In the genomic region with DNA sequence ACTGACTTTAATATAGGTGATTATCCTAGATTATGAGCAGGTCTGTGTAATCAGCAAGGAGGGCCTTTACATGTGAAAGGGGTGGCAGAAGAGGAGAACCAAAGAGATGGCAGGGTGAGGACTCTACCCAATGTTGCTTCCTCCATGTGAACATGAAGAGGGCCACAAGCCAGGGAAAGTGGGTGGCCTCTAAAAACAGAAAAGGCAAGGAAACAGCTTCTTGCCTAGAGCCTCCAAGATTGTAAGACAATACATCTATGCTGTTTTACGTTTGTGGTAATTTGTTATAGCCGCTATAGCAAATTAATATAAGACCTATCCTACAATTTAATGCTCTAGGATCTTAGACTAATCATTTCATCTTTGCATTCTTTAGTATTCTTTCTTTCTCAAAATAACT, we compare ENCODE assay signal across 20 cellular contexts.
DNase-seq lines count a peak whose midpoint lies in the region; ATAC-seq and TF ChIP-seq lines count a peak whose summit lies in the region.
"Had no signal": no experiment of that assay in that cellular context is flagged by ENCODE, and none has a peak within 500 bp of the region (broad histone marks: within the 10 kb centered on the region; RNA-seq: fewer than 3 reads in every experiment).

No MANE protein-coding gene starts in this region.

- intact Hi-C loops in sciatic nerve (cut with DNase I) = no loop called here

- H3K36me3 Mint-ChIP-seq in GM23338 (ENCODE audit: low read depth) = peaks cover 34% of the 10 kb centered on the region

- H4K8ac ChIP-seq in trophoblast cell (ENCODE audit: low read depth, low read length) = no peak overlapping the region

- H3K4me3 ChIP-seq in GM23338 (no peak overlapping the region), HUES64 (ENCODE audit: low read length) (no peak overlapping the region), hepatocyte (no peak overlapping the region), trophoblast cell (ENCODE audit: low read depth, low read length) (no peak overlapping the region)
- H3K4me3 ChIP-seq: GM23248, HAP-1 had no signal

- peaks cover 29% of the 10 kb centered on the region for H3K4me1 ChIP-seq in GM23338 (ENCODE audit: insufficient read depth)
- H3K4me1 ChIP-seq in HUES64 (ENCODE audit: insufficient read depth, low read length) = peaks cover 20% of the 10 kb centered on the region
- H3K4me1 ChIP-seq in hepatocyte (ENCODE audit: insufficient read depth) = peaks cover 11% of the 10 kb centered on the region
- H3K4me1 ChIP-seq in trophoblast cell (ENCODE audit: control insufficient read depth in 1 of 2, insufficient read depth in 2 of 2, low read length in 2 of 2) = peaks cover 9 to 18% of the 10 kb centered on the region in 2 experiments
- H3K4me1 ChIP-seq: HAP-1 had no signal

- peaks cover 12% of the 10 kb centered on the region for H3K79me1 ChIP-seq in trophoblast cell (ENCODE audit: low read length)

- H4K20me1 ChIP-seq in GM23338 (replicated peaks; ENCODE audit: insufficient read depth) = peaks cover 13% of the 10 kb centered on the region; the same call in 1 of the 2 replicates
- H4K20me1 ChIP-seq in hepatocyte (ENCODE audit: insufficient read depth, poor library complexity, severe bottlenecking) = peaks cover 11% of the 10 kb centered on the region

- no peaks in the 10 kb centered on the region; the same call in 2 of the 3 replicates for H3K9me3 Mint-ChIP-seq in GM23338
- H3K9me3 Mint-ChIP-seq: CD4-positive, alpha-beta T cell had no signal

- no peak overlapping the region for H2BK5ac ChIP-seq in trophoblast cell (ENCODE audit: low read depth, low read length, poor library complexity)

- ATAC-seq in GM23338 (no peak), sciatic nerve (no peak)

- H3K9ac ChIP-seq in HUES64 (ENCODE audit: low read depth, low read length) = no peak overlapping the region
- no peak overlapping the region for H3K9ac ChIP-seq in trophoblast cell (ENCODE audit: low read length)
- H3K9ac ChIP-seq: GM23248, KMS-11 had no signal

- H3K4me1 Mint-ChIP-seq in GM23338 = peaks cover 44% of the 10 kb centered on the region

- H3K27ac ChIP-seq in GM23338 (ENCODE audit: low read depth) (0 out of 2 replicates have a peak overlapping the region, but pooled peaks have one; percentile 14), HUES64 (ENCODE audit: low read depth, low read length) (peak overlapping the region; percentile 19; the same call in 1 of the 2 replicates), hepatocyte (peak overlapping the region; percentile 79), trophoblast cell (ENCODE audit: low read depth, low read length) (peak overlapping the region; percentile 72)
- H3K27ac ChIP-seq: GM23248, KMS-11 had no signal

- H2BK120ac ChIP-seq in trophoblast cell (ENCODE audit: insufficient read depth, low read length, poor library complexity) = no peak overlapping the region

- peaks cover 28% of the 10 kb centered on the region for H3K79me2 ChIP-seq in GM23338 (replicated peaks; ENCODE audit: insufficient read depth)
- peaks cover 15% of the 10 kb centered on the region for H3K79me2 ChIP-seq in hepatocyte
- peaks cover 2% of the 10 kb centered on the region for H3K79me2 ChIP-seq in trophoblast cell (ENCODE audit: control insufficient read depth, insufficient read depth, low read length, poor library complexity)

- no peak overlapping the region for H3K4ac ChIP-seq in trophoblast cell (ENCODE audit: low read depth, low read length)

- no peaks in the 10 kb centered on the region for H3K9me3 ChIP-seq in HUES64 (ENCODE audit: insufficient read depth, low read depth, low read length)
- no peaks in the 10 kb centered on the region for H3K9me3 ChIP-seq in hepatocyte (ENCODE audit: low read depth)
- no peaks in the 10 kb centered on the region for H3K9me3 ChIP-seq in trophoblast cell (ENCODE audit: insufficient read depth, low read depth, low read length)
- H3K9me3 ChIP-seq: HAP-1 had no signal

- H3K4me2 ChIP-seq in GM23338 (no peak overlapping the region), hepatocyte (no peak overlapping the region), trophoblast cell (ENCODE audit: low read length) (no peak overlapping the region)
- H3K4me2 ChIP-seq: KMS-11 had no signal

- no peak for TF ChIP-seq CTCF in GM23338 (conservative IDR thresholded peaks at IDR 0.05; ENCODE audit: low read depth in 2 of 2)
- no peak for TF ChIP-seq CTCF in hepatocyte (IDR thresholded peaks at IDR 0.05; ENCODE audit: poor library complexity)

- no peaks in the 10 kb centered on the region for H3K9me2 ChIP-seq in GM23338 (ENCODE audit: insufficient read depth)
- no peaks in the 10 kb centered on the region for H3K9me2 ChIP-seq in hepatocyte (replicated peaks; ENCODE audit: insufficient read depth)

- H3K4me3 Mint-ChIP-seq in GM23338 = no peak overlapping the region
- H3K4me3 Mint-ChIP-seq: CD4-positive, alpha-beta T cell had no signal

- no peaks in the 10 kb centered on the region for H3K27me3 ChIP-seq in GM23338 (ENCODE audit: insufficient read depth)
- no peaks in the 10 kb centered on the region for H3K27me3 ChIP-seq in HUES64 (ENCODE audit: insufficient read depth, low read length)
- H3K27me3 ChIP-seq in hepatocyte = no peaks in the 10 kb centered on the region
- H3K27me3 ChIP-seq in trophoblast cell (ENCODE audit: insufficient read depth, low read length) = no peaks in the 10 kb centered on the region

- H2AFZ ChIP-seq in GM23338 (no peak overlapping the region), hepatocyte (no peak overlapping the region), trophoblast cell (ENCODE audit: insufficient read depth, low read length, poor library complexity) (no peak overlapping the region)
- H2AFZ ChIP-seq: GM23248 had no signal

- H3K36me3 ChIP-seq in GM23338 (ENCODE audit: insufficient read depth) (peaks cover 20% of the 10 kb centered on the region), HUES64 (ENCODE audit: insufficient read depth, low read length) (peaks cover 42% of the 10 kb centered on the region), hepatocyte (replicated peaks; ENCODE audit: insufficient read depth, low read depth) (no peaks in the 10 kb centered on the region), trophoblast cell (ENCODE audit: control insufficient read depth in 1 of 2, insufficient read depth in 2 of 2, low read length in 2 of 2) (peaks cover 18 to 29% of the 10 kb centered on the region in 2 experiments)
- H3K36me3 ChIP-seq: HAP-1 had no signal

- H2BK12ac ChIP-seq in trophoblast cell (ENCODE audit: low read length) = no peak overlapping the region

- DNase-seq in GM23338 (ENCODE audit: low spot score) = no peak
- DNase-seq in hepatocyte (ENCODE audit: low spot score) = no peak
- no peak for DNase-seq in trophoblast cell
- no peak for DNase-seq in activated naive CD4-positive, alpha-beta T cell treated with Interleukin-2 at 50 U/mL for 16 hours
- DNase-seq in sciatic nerve (ENCODE audit: low spot score) = no peak
- DNase-seq in GDM1 (lab: John Stamatoyannopoulos, UW) = no peak
- DNase-seq: CD4-positive, alpha-beta T cell; COR-L47; DMS 273 treated with DMSO at 0.1 percent for 48 hours; DMS79 treated with DMSO at 0.1 percent for 48 hours; GM23248; IMR-90; NCI-H1105; NCI-H146; NCI-H2029; NCI-H524; SHP77 had no signal

- H3K23ac ChIP-seq in trophoblast cell (ENCODE audit: low read length) = no peak overlapping the region

- H2AK5ac ChIP-seq in trophoblast cell (ENCODE audit: low read length) = no peak overlapping the region

- peaks cover 9% of the 10 kb centered on the region for H3K27me3 Mint-ChIP-seq in GM23338 (ENCODE audit: insufficient read depth, low read depth, poor library complexity)
- H3K27me3 Mint-ChIP-seq: CD4-positive, alpha-beta T cell had no signal

- no CpG with 5 or more reads among the region's 2 CpGs for WGBS in HUES64
- WGBS in hepatocyte (ENCODE audit: low lambda C conversion rate, missing lambda C conversion rate) = 66% methylated on average over 2 of the region's 2 CpGs
- no CpG with 5 or more reads among the region's 2 CpGs for WGBS in trophoblast cell (ENCODE audit: extremely low coverage, insufficient coverage, insufficient read length)

- H3K18ac ChIP-seq in trophoblast cell (ENCODE audit: low read length) = peak overlapping the region; percentile 24

- no peak overlapping the region for H3K14ac ChIP-seq in trophoblast cell (ENCODE audit: low read length)

- no peak overlapping the region for H4K91ac ChIP-seq in trophoblast cell (ENCODE audit: low read depth, low read length)

- 0 out of 2 replicates have a peak overlapping the region, but pooled peaks have one; percentile 15 for H3K27ac Mint-ChIP-seq in GM23338
- H3K27ac Mint-ChIP-seq: CD4-positive, alpha-beta T cell had no signal

- H4K12ac ChIP-seq in trophoblast cell (ENCODE audit: low read depth, low read length) = no peak overlapping the region

- 0 out of 2 replicates have a peak, but pooled peaks cover 11% of the 10 kb centered on the region for H3F3A ChIP-seq in GM23338 (replicated peaks; ENCODE audit: low read depth)

TF ChIP-seq in GM23338, 12 proteins besides CTCF, POLR2A, EP300 and RAD21:
- no peak for TF ChIP-seq ZNF114 (CRISPR knock-in tag; IDR thresholded peaks at IDR 0.05)

Comparison
In these comparisons a context has a peak if more than half of its experiments do, and no peak if none do; other contexts are left out.
1. H3K27ac ChIP-seq: peak in every context shown above with its lines; median percentile 79 in hepatocyte; 72 in trophoblast cell; 19 in HUES64; 14 in GM23338.